In genomic region chr2:219219113-219219696, GRCh38 we compare ENCODE assay signal across 8 cellular contexts. TPM values are rescaled to one million over a fixed set of nuclear protein-coding genes. Genes with fewer than 3 reads are reported as not detected.
DNase-seq lines count a peak whose midpoint lies in the region; ATAC-seq and TF ChIP-seq lines count a peak whose summit lies in the region.

No MANE protein-coding gene starts in this region.

- H3K36me3 Mint-ChIP-seq in stimulated activated naive CD8-positive, alpha-beta T cell treated with anti-CD3 and anti-CD28 coated beads, Interleukin-15, Interleukin-2, amounts not matched to agents 100 ng/mL and 50 ng/mL, for 24 hours (ENCODE audit: low read depth), result peaks cover 39% of the 10 kb centered on the region

- H3K9me3 Mint-ChIP-seq in stimulated activated naive CD8-positive, alpha-beta T cell treated with anti-CD3 and anti-CD28 coated beads, Interleukin-15, Interleukin-2, amounts not matched to agents 100 ng/mL and 50 ng/mL, for 24 hours, result no peaks in the 10 kb centered on the region

- H3K4me3 ChIP-seq in cardiac fibroblast (replicated peaks in 1 of 2; ENCODE audit: low read depth in 2 of 2, low read length in 2 of 2), result peak overlapping the region; percentile 59 to 64
- H3K4me3 ChIP-seq in mononuclear cell (ENCODE audit: low read length), result peak overlapping the region; percentile 44

- H3K4me1 Mint-ChIP-seq in stimulated activated naive CD8-positive, alpha-beta T cell treated with anti-CD3 and anti-CD28 coated beads, Interleukin-15, Interleukin-2, amounts not matched to agents 100 ng/mL and 50 ng/mL, for 24 hours (ENCODE audit: low read depth), result peaks cover 23% of the 10 kb centered on the region

- ATAC-seq in stimulated activated naive CD8-positive, alpha-beta T cell treated with anti-CD3 and anti-CD28 coated beads, Interleukin-15, Interleukin-2, amounts not matched to agents 100 U/mL and 50 U/mL, for 24 hours, result no peak
- no peak for ATAC-seq in omental fat pad (ENCODE audit: low FRiP score)

- H3K9me3 ChIP-seq in mononuclear cell (ENCODE audit: low read depth, low read length), result no peaks in the 10 kb centered on the region

- in situ Hi-C loops in G401 (cut with HindIII; ENCODE audit: low sequenced_read_pairs), result no loop called here

- DNase-seq in stimulated activated naive CD8-positive, alpha-beta T cell treated with anti-CD3 and anti-CD28 coated beads, Interleukin-15, Interleukin-2, amounts not matched to agents 100 U/mL and 50 U/mL, for 24 hours, result no peak
- no peak for DNase-seq in cardiac fibroblast (ENCODE audit: low read depth in 2 of 2)
- no peak for DNase-seq in retina
- no peak for DNase-seq in omental fat pad (ENCODE audit: low spot score)
- DNase-seq in G401 (ENCODE audit: low spot score), result no peak
- no peak for DNase-seq in NOMO-1 treated with dmso at 0.1 percent for 144 hours (lab: John Stamatoyannopoulos, UW; ENCODE audit: unreplicated experiment)

- H3K4me1 ChIP-seq in mononuclear cell (ENCODE audit: insufficient read depth, low read length), result peaks cover 33% of the 10 kb centered on the region

- no peaks in the 10 kb centered on the region for H3K27me3 ChIP-seq in mononuclear cell (ENCODE audit: insufficient read depth, low read length)

- H3K27me3 Mint-ChIP-seq in stimulated activated naive CD8-positive, alpha-beta T cell treated with anti-CD3 and anti-CD28 coated beads, Interleukin-15, Interleukin-2, amounts not matched to agents 100 ng/mL and 50 ng/mL, for 24 hours, result no peaks in the 10 kb centered on the region

- TF ChIP-seq CTCF in cardiac fibroblast (IDR thresholded peaks at IDR 0.05; ENCODE audit: low read depth, low read length) (no peak), omental fat pad (IDR thresholded peaks at IDR 0.05) (no peak)

- H3K27ac Mint-ChIP-seq in stimulated activated naive CD8-positive, alpha-beta T cell treated with anti-CD3 and anti-CD28 coated beads, Interleukin-15, Interleukin-2, amounts not matched to agents 100 ng/mL and 50 ng/mL, for 24 hours, result peak overlapping the region; percentile 76

- peak overlapping the region; percentile 48 for H3K4me3 Mint-ChIP-seq in stimulated activated naive CD8-positive, alpha-beta T cell treated with anti-CD3 and anti-CD28 coated beads, Interleukin-15, Interleukin-2, amounts not matched to agents 100 ng/mL and 50 ng/mL, for 24 hours

RNA-seq across cellular contexts. Expression of gene ABCB6, which starts 0.4 kb away (rescaled TPM):
- 1.3 TPM for total RNA-seq in mononuclear cell
- total RNA-seq in omental fat pad, result 10 to 100 TPM; 24.1 to 35.6 (median 28.8) TPM
- 14.1 and 21.5 TPM in 2 replicates for total RNA-seq in G401 (2014; rRNA removed; shearing (Covaris generic))

RNA-seq across cellular contexts. Expression of gene ATG9A, which starts 10.2 kb away (rescaled TPM):
- 30.3 TPM for total RNA-seq in mononuclear cell
- total RNA-seq in omental fat pad, result 10 to 100 TPM; 24.4 to 52.2 (median 38.6) TPM
- 24.6 and 26.6 TPM in 2 replicates for total RNA-seq in G401 (2014; rRNA removed; shearing (Covaris generic))

RNA-seq across cellular contexts. Expression of gene ANKZF1, which starts 10.4 kb away (rescaled TPM):
- 45.4 TPM for total RNA-seq in mononuclear cell
- total RNA-seq in omental fat pad, result 10 to 100 TPM; 13.5 to 77.4 (median 22.7) TPM
- 14.2 and 17.5 TPM in 2 replicates for total RNA-seq in G401 (2014; rRNA removed; shearing (Covaris generic))

RNA-seq across cellular contexts. Expression of gene ZFAND2B, which starts 12.6 kb away (rescaled TPM):
- total RNA-seq in mononuclear cell, result 41.6 TPM
- 10 to 100 TPM; 25.1 to 57.1 (median 40.1) TPM for total RNA-seq in omental fat pad
- total RNA-seq in G401 (2014; rRNA removed; shearing (Covaris generic)), result 24.8 and 26.9 TPM in 2 replicates

RNA-seq across cellular contexts. Expression of gene GLB1L, which starts 26.0 kb away (rescaled TPM):
- total RNA-seq in mononuclear cell, result 3.4 TPM
- 10 to 100 TPM in 3 of 4 donors, 1 to 10 TPM in 1; 9.0 to 21.9 (median 12.3) TPM for total RNA-seq in omental fat pad
- total RNA-seq in G401 (2014; rRNA removed; shearing (Covaris generic)), result 6.4 and 6.5 TPM in 2 replicates
